Comparison of ENCODE assay signal across 19 cellular contexts in genomic region chrX:17792842-17793241, GRCh38.
"Had no signal": no experiment of that assay in that cellular context is flagged by ENCODE, and none has a peak within 500 bp of the region (broad histone marks: within the 10 kb centered on the region; RNA-seq: fewer than 3 reads in every experiment).

No MANE protein-coding gene starts in this region.

- H3K9me3 Mint-ChIP-seq: activated B cell treated with CpG ODN at 0.5 μM for 24 hours; activated CD4-positive, alpha-beta T cell treated with anti-CD3 and anti-CD28 coated beads, Interleukin-2, amount 10 ng/mL, durations not matched to agents 7 days and 5 days; activated naive CD8-positive, alpha-beta T cell treated with anti-CD3 and anti-CD28 coated beads, Interleukin-2, amount 10 ng/mL, durations not matched to agents 7 days and 5 days; stimulated activated naive CD8-positive, alpha-beta T cell treated with anti-CD3 and anti-CD28 coated beads, Interleukin-15, Interleukin-2, amounts not matched to agents 100 ng/mL and 50 ng/mL, for 24 hours; T-helper 1 cell treated with Interleukin-12 subunit alpha and Interleukin-12 subunit beta and Interleukin-4 antibody, amounts not matched to agents 30 μg/mL and 1 μg/mL, for 36 hours; type B pancreatic cell had no signal

- DNase-seq: activated B cell treated with CpG ODN at 0.5 μM for 24 hours; activated CD4-positive, alpha-beta T cell treated with anti-CD3 and anti-CD28 coated beads, Interleukin-2, amount 10 ng/mL, durations not matched to agents 7 days and 5 days; activated CD8-positive, alpha-beta memory T cell treated with anti-CD3 and anti-CD28 coated beads, Interleukin-2, amount 50 U/mL, for 48 hours; activated gamma-delta T cell treated with Interleukin-2 at 50 U/mL for 16 hours; activated naive CD8-positive, alpha-beta T cell treated with anti-CD3 and anti-CD28 coated beads, Interleukin-2, amount 10 ng/mL, durations not matched to agents 7 days and 5 days; brain microvascular endothelial cell; cortex of kidney; effector CD4-positive, alpha-beta T cell; esophagus squamous epithelium; kidney; right cardiac atrium; small intestine; stimulated activated CD4-positive, alpha-beta T cell treated with anti-CD3 and anti-CD28 coated beads, Interleukin-4, amount 100 ng/mL, for 4 hours; stimulated activated CD8-positive, alpha-beta memory T cell treated with anti-CD3 and anti-CD28 coated beads, Interleukin-4, amount 100 ng/mL, for 48 hours had no signal

- H3K27ac ChIP-seq: brain microvascular endothelial cell, esophagus squamous epithelium had no signal

- H3K4me3 Mint-ChIP-seq: activated B cell treated with CpG ODN at 0.5 μM for 24 hours; activated CD4-positive, alpha-beta T cell treated with anti-CD3 and anti-CD28 coated beads, Interleukin-2, amount 10 ng/mL, durations not matched to agents 7 days and 5 days; activated naive CD8-positive, alpha-beta T cell treated with anti-CD3 and anti-CD28 coated beads, Interleukin-2, amount 10 ng/mL, durations not matched to agents 7 days and 5 days; nephron; stimulated activated naive CD8-positive, alpha-beta T cell treated with anti-CD3 and anti-CD28 coated beads, Interleukin-15, Interleukin-2, amounts not matched to agents 100 ng/mL and 50 ng/mL, for 24 hours; T-helper 1 cell treated with Interleukin-12 subunit alpha and Interleukin-12 subunit beta and Interleukin-4 antibody, amounts not matched to agents 30 μg/mL and 1 μg/mL, for 36 hours; type B pancreatic cell had no signal

- H3K36me3 Mint-ChIP-seq: activated naive CD8-positive, alpha-beta T cell treated with anti-CD3 and anti-CD28 coated beads, Interleukin-2, amount 10 ng/mL, durations not matched to agents 7 days and 5 days; type B pancreatic cell had no signal

- ATAC-seq: right cardiac atrium had no signal

- H3K27me3 Mint-ChIP-seq: activated B cell treated with CpG ODN at 0.5 μM for 24 hours; activated CD4-positive, alpha-beta T cell treated with anti-CD3 and anti-CD28 coated beads, Interleukin-2, amount 10 ng/mL, durations not matched to agents 7 days and 5 days; stimulated activated naive CD8-positive, alpha-beta T cell treated with anti-CD3 and anti-CD28 coated beads, Interleukin-15, Interleukin-2, amounts not matched to agents 100 ng/mL and 50 ng/mL, for 24 hours had no signal

- H3K4me1 Mint-ChIP-seq: activated B cell treated with CpG ODN at 0.5 μM for 24 hours; activated naive CD8-positive, alpha-beta T cell treated with anti-CD3 and anti-CD28 coated beads, Interleukin-2, amount 10 ng/mL, durations not matched to agents 7 days and 5 days had no signal

- H3K27ac Mint-ChIP-seq: activated B cell treated with CpG ODN at 0.5 μM for 24 hours; activated CD4-positive, alpha-beta T cell treated with anti-CD3 and anti-CD28 coated beads, Interleukin-2, amount 10 ng/mL, durations not matched to agents 7 days and 5 days; activated naive CD8-positive, alpha-beta T cell treated with anti-CD3 and anti-CD28 coated beads, Interleukin-2, amount 10 ng/mL, durations not matched to agents 7 days and 5 days; nephron; progenitor cell of endocrine pancreas; stimulated activated naive CD8-positive, alpha-beta T cell treated with anti-CD3 and anti-CD28 coated beads, Interleukin-15, Interleukin-2, amounts not matched to agents 100 ng/mL and 50 ng/mL, for 24 hours; T-helper 1 cell treated with Interleukin-12 subunit alpha and Interleukin-12 subunit beta and Interleukin-4 antibody, amounts not matched to agents 30 μg/mL and 1 μg/mL, for 36 hours; type B pancreatic cell had no signal
